In the genomic region with DNA sequence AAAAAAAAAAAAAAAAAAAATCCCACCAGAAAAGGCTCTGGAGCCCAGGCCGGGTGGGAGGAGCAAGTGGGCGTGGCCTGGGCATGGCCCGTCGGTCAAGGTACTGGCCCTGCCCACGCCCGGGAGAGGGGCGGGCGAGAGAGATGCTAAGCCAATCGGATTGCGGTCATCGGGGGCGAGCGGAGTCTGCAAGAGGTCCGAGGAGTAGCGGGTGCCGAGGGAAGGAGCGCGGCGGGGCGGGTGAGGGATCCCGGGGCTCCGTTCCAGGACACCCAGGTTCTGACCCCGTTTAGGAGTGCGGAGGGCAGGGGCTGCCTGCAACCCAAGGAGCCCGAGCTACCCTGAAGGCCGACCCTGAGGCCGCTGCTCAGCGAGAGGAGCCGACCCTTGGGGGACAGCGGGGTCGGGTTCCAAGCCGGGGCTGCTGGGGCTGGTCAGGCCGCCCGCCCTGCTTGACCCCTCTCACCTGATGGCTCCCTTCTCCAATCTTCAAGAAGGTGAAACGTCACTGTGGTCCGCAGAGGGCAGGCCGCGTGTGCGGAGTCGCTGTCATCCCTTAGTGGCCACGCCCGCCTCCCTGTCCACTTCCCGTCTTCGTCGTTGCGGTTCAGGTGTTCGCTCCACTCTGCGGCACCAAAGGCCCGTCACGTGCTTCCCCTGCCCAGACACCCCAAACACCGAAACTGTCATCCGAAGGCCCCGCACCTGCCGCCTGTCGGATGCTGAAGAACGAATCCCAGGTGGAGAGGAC, we compare ENCODE assay signal across 8 cellular contexts. TPM values are rescaled to one million over a fixed set of nuclear protein-coding genes. Genes with fewer than 3 reads are reported as not detected.
DNase-seq lines count a peak whose midpoint lies in the region; ATAC-seq and TF ChIP-seq lines count a peak whose summit lies in the region.

No MANE protein-coding gene starts in this region.

- H3K4me3 Mint-ChIP-seq in activated T-cell treated with anti-CD3 and anti-CD28 coated beads, Interleukin-2, amount 50 U/mL, for 24 hours, result peak overlapping the region; percentile 80
- peak overlapping the region; percentile 5 to 92 (median 88) for H3K4me3 Mint-ChIP-seq in naive B cell

- CTCF ChIA-PET in AG04450 (lab: Charles Lee), result interaction anchor here (1.1 kb wide), 1 partner anchor 108 kb away, joined by 4 read pairs; no protein-coding TSS in a partner anchor

- H3K27ac Mint-ChIP-seq in activated T-cell treated with anti-CD3 and anti-CD28 coated beads, Interleukin-2, amount 50 U/mL, for 24 hours, result peak overlapping the region; percentile 91
- peak overlapping the region; percentile 76 to 96 (median 88) for H3K27ac Mint-ChIP-seq in naive B cell

- H3K36me3 Mint-ChIP-seq in activated T-cell treated with anti-CD3 and anti-CD28 coated beads, Interleukin-2, amount 50 U/mL, for 24 hours (ENCODE audit: low read depth), result peaks cover 1% of the 10 kb centered on the region
- H3K36me3 Mint-ChIP-seq in naive B cell, result no peaks in the 10 kb centered on the region

- no peak for TF ChIP-seq CTCF in AG04450 (IDR thresholded peaks at IDR 0.05; ENCODE audit: low read depth, low read length)

- DNase-seq in AG04450 (ENCODE audit: low read depth, low spot score) (peak; percentile 55), NCI-H774 (lab: John Stamatoyannopoulos, UW) (peak; percentile 43), fibroblast of gingiva (ENCODE audit: low read depth) (peak; percentile 54), naive B cell (peak; percentile 70), A172 (ENCODE audit: low spot score) (no peak)
- DNase-seq in activated T-cell treated with anti-CD3 and anti-CD28 coated beads, Interleukin-2, amount 50 U/mL, for 24 hours, result peak; percentile 83
- peak; percentile 46 to 56 for DNase-seq in stimulated activated CD8-positive, alpha-beta memory T cell treated with anti-CD3 and anti-CD28 coated beads, Interleukin-7, amount 100 ng/mL, for 1 hour (ENCODE audit: low read depth in 2 of 2)

- no peaks in the 10 kb centered on the region for H3K27me3 Mint-ChIP-seq in activated T-cell treated with anti-CD3 and anti-CD28 coated beads, Interleukin-2, amount 50 U/mL, for 24 hours
- H3K27me3 Mint-ChIP-seq in naive B cell, result peaks cover 0 to 4% (median 0%) of the 10 kb centered on the region in 3 donors

- H3K4me3 ChIP-seq in AG04450 (ENCODE audit: low read depth, low read length), result peak overlapping the region; percentile 65

- H3K4me1 Mint-ChIP-seq in activated T-cell treated with anti-CD3 and anti-CD28 coated beads, Interleukin-2, amount 50 U/mL, for 24 hours (ENCODE audit: low read depth), result peaks cover 18% of the 10 kb centered on the region
- H3K4me1 Mint-ChIP-seq in naive B cell, result peaks cover 9 to 24% (median 12%) of the 10 kb centered on the region in 3 donors

- no peaks in the 10 kb centered on the region for H3K9me3 Mint-ChIP-seq in activated T-cell treated with anti-CD3 and anti-CD28 coated beads, Interleukin-2, amount 50 U/mL, for 24 hours
- H3K9me3 Mint-ChIP-seq in naive B cell, result no peaks in the 10 kb centered on the region

- POLR2A ChIA-PET in AG04450 (lab: Yijun Ruan, JAX), result interaction anchor here (0.7 kb wide), 1 partner anchor 81 kb away, joined by 7 read pairs; no protein-coding TSS in a partner anchor

- peaks cover 4% of the 10 kb centered on the region for H3K27me3 ChIP-seq in AG04450 (ENCODE audit: control insufficient read depth, insufficient read depth, low read length)

- ATAC-seq in GM21529 (IDR thresholded peaks at IDR 0.05; ENCODE audit: unreplicated experiment), result peak; percentile 63
- peak; percentile 94 to 96 for ATAC-seq in naive B cell (ENCODE audit: low read depth in 2 of 2)

- no peak overlapping the region for H3K27ac ChIP-seq in AG04450 (ENCODE audit: low read depth, low read length)

- H3K9me3 ChIP-seq in AG04450 (ENCODE audit: control insufficient read depth, insufficient read depth, low read length), result no peaks in the 10 kb centered on the region

RNA-seq across cellular contexts. Expression of a gene that starts 11.1 kb away (rescaled TPM):
- polyA plus RNA-seq in AG04450 (2011; rRNA removed) (16.7 and 18.7 TPM in 2 replicates), naive B cell (ENCODE audit: low read depth in 6 of 6) (1 to 10 TPM; 1.7 to 5.0 (median 3.2) TPM)
- polyA minus RNA-seq in AG04450 (2011; rRNA and poly(A)+ RNA removed), result 17.5 and 18.8 TPM in 2 replicates
- total RNA-seq in A172 (2014; rRNA removed; shearing (Covaris generic)), result 5.8 and 6.3 TPM in 2 replicates

RNA-seq across cellular contexts. Expression of a gene that starts 38.6 kb away (rescaled TPM):
- 20.8 and 31.7 TPM in 2 replicates for polyA plus RNA-seq in AG04450 (2011; rRNA removed)
- 7.8 and 10.0 TPM in 2 replicates for polyA minus RNA-seq in AG04450 (2011; rRNA and poly(A)+ RNA removed)
- polyA plus RNA-seq in naive B cell (ENCODE audit: low read depth in 6 of 6), result 10 to 100 TPM in 1 of 6 donors, 1 to 10 TPM in 5; 2.6 to 11.9 (median 4.6) TPM
- total RNA-seq in A172 (2014; rRNA removed; shearing (Covaris generic)), result 2.4 and 2.9 TPM in 2 replicates
